19 cellular contexts compared by ENCODE assay signal in genomic region chr1:33925586-33925985, GRCh38.
DNase-seq lines count a peak whose midpoint lies in the region; ATAC-seq and TF ChIP-seq lines count a peak whose summit lies in the region.
"Had no signal": no experiment of that assay in that cellular context is flagged by ENCODE, and none has a peak within 500 bp of the region (broad histone marks: within the 10 kb centered on the region; RNA-seq: fewer than 3 reads in every experiment).

No MANE protein-coding gene starts in this region.

- in situ Hi-C loops in SK-MEL-5 (cut with HindIII; ENCODE audit: low pct_unique_long_range_greater_than_20kb, low sequenced_read_pairs): no loop called here

- H3K4me3 ChIP-seq in dorsolateral prefrontal cortex (no peak overlapping the region), MG63 (no peak overlapping the region)

- H3K36me3 ChIP-seq in MG63: no peaks in the 10 kb centered on the region
- H3K36me3 ChIP-seq: BE2C had no signal

- H3K27me3 ChIP-seq in dorsolateral prefrontal cortex (no peaks in the 10 kb centered on the region), MG63 (no peaks in the 10 kb centered on the region)
- H3K27me3 ChIP-seq: BE2C had no signal

- H3K27ac ChIP-seq in dorsolateral prefrontal cortex: peak overlapping the region in 57 of 59 donors; percentile 3 to 96 (median 76)

- no peak for ATAC-seq in GM21526 (IDR thresholded peaks at IDR 0.05; ENCODE audit: low FRiP score, unreplicated experiment)
- ATAC-seq: PC-3 had no signal

- peak in 4 of 56 donors; percentile 11 to 32 (median 15) for TF ChIP-seq CTCF in dorsolateral prefrontal cortex (IDR thresholded peaks at IDR 0.05 in 54 of 56, conservative IDR thresholded peaks at IDR 0.05 in 2 of 56; ENCODE audit: low read depth in 1 of 56, partially characterized antibody in 56 of 56)

- H3K9me3 ChIP-seq in MG63: no peaks in the 10 kb centered on the region
- H3K9me3 ChIP-seq: BE2C had no signal

- DNase-seq in SK-MEL-5 (ENCODE audit: low read depth, low spot score): peak; percentile 88
- peak in 4 of 10 donors; percentile 35 to 52 (median 50) for DNase-seq in dorsolateral prefrontal cortex
- peak; percentile 81 for DNase-seq in medulla oblongata (ENCODE audit: extremely low spot score)
- DNase-seq in superior temporal gyrus (ENCODE audit: extremely low spot score): peak; percentile 87
- no peak for DNase-seq in AML-193 (lab: John Stamatoyannopoulos, UW)
- no peak for DNase-seq in MG63
- DNase-seq: ACHN; BE2C; CD4-positive, alpha-beta memory T cell; DMS79; H7; KG1; NCI-H1048; NCI-H1436 treated with DMSO at 0.1 percent for 48 hours; NCI-H2029 treated with DMSO at 0.1 percent for 48 hours; NCI-H510A; NCI-H774; PC-3 had no signal

- intact Hi-C loops in dorsolateral prefrontal cortex (cut with DNase I): loop anchor here in 1 of 2 donors (5.0 kb wide), 1 partner anchor 47 kb away; no protein-coding TSS in a partner anchor

Comparison
In these comparisons a context has a peak if more than half of its experiments do, and no peak if none do; other contexts are left out.
1. DNase-seq: peak in SK-MEL-5 (single experiment), medulla oblongata (single experiment) and superior temporal gyrus (single experiment); none in AML-193 (0 of 2) and MG63 (single experiment).